Comparison of ENCODE assay signal across 10 cellular contexts in genomic region chr7:151485006-151485732, GRCh38. TPM values are rescaled to one million over a fixed set of nuclear protein-coding genes. Genes with fewer than 3 reads are reported as not detected.
A peak's percentile ranks its signal among the peaks of the same experiment; 100 is the strongest.
DNase-seq lines count a peak whose midpoint lies in the region; ATAC-seq and TF ChIP-seq lines count a peak whose summit lies in the region.
"Had no signal": no experiment of that assay in that cellular context is flagged by ENCODE, and none has a peak within 500 bp of the region (broad histone marks: within the 10 kb centered on the region; RNA-seq: fewer than 3 reads in every experiment).

No MANE protein-coding gene starts in this region.

- H3K79me2 ChIP-seq in DOHH2 (ENCODE audit: control insufficient read depth, low read length) = peaks cover 86% of the 10 kb centered on the region

- H3K27me3 ChIP-seq in DOHH2 (ENCODE audit: control insufficient read depth, low read length) = no peaks in the 10 kb centered on the region
- no peaks in the 10 kb centered on the region for H3K27me3 ChIP-seq in body of pancreas
- H3K27me3 ChIP-seq in neutrophil = no peaks in the 10 kb centered on the region
- H3K27me3 ChIP-seq in prostate gland (replicated peaks; ENCODE audit: insufficient read depth) = no peaks in the 10 kb centered on the region

- peaks cover 28% of the 10 kb centered on the region for H3K4me1 ChIP-seq in DOHH2 (ENCODE audit: control insufficient read depth, low read length)
- peaks cover 16% of the 10 kb centered on the region for H3K4me1 ChIP-seq in body of pancreas
- peaks cover 0 to 12% of the 10 kb centered on the region in 2 experiments for H3K4me1 ChIP-seq in neutrophil (ENCODE audit: control insufficient read depth in 1 of 2, insufficient read depth in 1 of 2, low read depth in 1 of 2, low read length in 1 of 2)
- H3K4me1 ChIP-seq in prostate gland (replicated peaks) = no peaks in the 10 kb centered on the region

- intact Hi-C loops in body of pancreas (cut with DNase I) (no loop called here), prostate gland (cut with DNase I) (no loop called here)

- H3K4me2 ChIP-seq in DOHH2 (ENCODE audit: low read length) = peak overlapping the region; percentile 54

- ATAC-seq in body of pancreas = peak; percentile 68
- no peak for ATAC-seq in HG02571 (IDR thresholded peaks at IDR 0.05; ENCODE audit: unreplicated experiment)

- peaks cover 9% of the 10 kb centered on the region for H3F3A ChIP-seq in DOHH2 (ENCODE audit: control insufficient read depth, insufficient read depth)

- H3K27ac ChIP-seq in DOHH2 (ENCODE audit: low read depth, low read length) (peak overlapping the region; percentile 53), body of pancreas (peak overlapping the region in 2 of 4 donors; percentile 19 to 54), neutrophil (peak overlapping the region; percentile 45), prostate gland (no peak overlapping the region)

- no peak for TF ChIP-seq CTCF in DOHH2 (IDR thresholded peaks at IDR 0.05; ENCODE audit: low read depth, low read length, poor library complexity, severe bottlenecking)
- no peak for TF ChIP-seq CTCF in body of pancreas (IDR thresholded peaks at IDR 0.05)
- TF ChIP-seq CTCF in neutrophil (IDR thresholded peaks at IDR 0.05) = no peak
- TF ChIP-seq CTCF in prostate gland (IDR thresholded peaks at IDR 0.05) = no peak

- 56 to 66% methylated on average over 6 of the region's 6 CpGs for WGBS in body of pancreas, 2 donors
- 41% methylated on average over 6 of the region's 6 CpGs for WGBS in prostate gland

- DNase-seq in HPDE6-E6E7 (ENCODE audit: extremely low spot score) = peak; percentile 81
- DNase-seq in body of pancreas = peak in 3 of 4 donors; percentile 33 to 55 (median 40)
- no peak for DNase-seq in DMS153 (lab: John Stamatoyannopoulos, UW)
- DNase-seq in ecto neural progenitor cell (ENCODE audit: low spot score) = no peak
- DNase-seq in prostate gland (ENCODE audit: low spot score) = no peak
- DNase-seq: left cardiac atrium, NCI-H446 treated with DMSO at 0.1 percent for 48 hours had no signal

- H4K20me1 ChIP-seq in DOHH2 (ENCODE audit: control insufficient read depth, insufficient read depth, low read depth, low read length) = peaks cover 30% of the 10 kb centered on the region; the same call in 1 of the 2 replicates

- peak overlapping the region; percentile 44 for H3K4me3 ChIP-seq in DOHH2 (ENCODE audit: low read length)
- no peak overlapping the region for H3K4me3 ChIP-seq in body of pancreas
- H3K4me3 ChIP-seq in neutrophil (ENCODE audit: low read depth in 1 of 2, low read length in 1 of 2) = no peak overlapping the region
- no peak overlapping the region for H3K4me3 ChIP-seq in prostate gland

- no peak for TF ChIP-seq POLR2A in body of pancreas (IDR thresholded peaks at IDR 0.05)
- TF ChIP-seq POLR2A in prostate gland (IDR thresholded peaks at IDR 0.05) = no peak

- H3K9me3 ChIP-seq in DOHH2 (ENCODE audit: control insufficient read depth, insufficient read depth, low read length) (no peaks in the 10 kb centered on the region), body of pancreas (no peaks in the 10 kb centered on the region), neutrophil (no peaks in the 10 kb centered on the region), prostate gland (no peaks in the 10 kb centered on the region)

- no peaks in the 10 kb centered on the region for H3K9me2 ChIP-seq in DOHH2 (replicated peaks; ENCODE audit: control insufficient read depth, low read length)

- H3K36me3 ChIP-seq in DOHH2 (ENCODE audit: control insufficient read depth, low read length) = peaks cover 92% of the 10 kb centered on the region
- peaks cover 0 to 3% of the 10 kb centered on the region in 2 donors for H3K36me3 ChIP-seq in body of pancreas (replicated peaks in 1 of 2; ENCODE audit: insufficient read depth in 1 of 2, low read depth in 2 of 2)
- H3K36me3 ChIP-seq in neutrophil = peaks cover 64% of the 10 kb centered on the region
- no peaks in the 10 kb centered on the region for H3K36me3 ChIP-seq in prostate gland

RNA-seq across cellular contexts. Expression of gene RHEB, which starts 34.5 kb away (rescaled TPM):
- 10 to 100 TPM; 44.9 to 91.0 TPM for total RNA-seq in body of pancreas
- total RNA-seq in prostate gland = 10 to 100 TPM; 59.3 to 63.1 TPM

RNA-seq across cellular contexts. Expression of gene CRYGN, which starts 45.2 kb away (rescaled TPM):
- total RNA-seq in body of pancreas = not detected
- total RNA-seq in prostate gland = not detected

Comparison
In these comparisons a context has a peak if more than half of its experiments do, and no peak if none do; other contexts are left out.
1. H3K27ac ChIP-seq: peak in DOHH2 (single experiment) and neutrophil (single experiment); none in prostate gland (0 of 2).
2. DNase-seq: peak in HPDE6-E6E7 (single experiment) and body of pancreas (3 of 4); none in DMS153 (single experiment), ecto neural progenitor cell (single experiment) and prostate gland (single experiment).